ENCODE assay signal across 8 cellular contexts in genomic region chr20:13009682-13010406, GRCh38. TPM values are rescaled to one million over a fixed set of nuclear protein-coding genes. Genes with fewer than 3 reads are reported as not detected.
DNase-seq lines count a peak whose midpoint lies in the region; ATAC-seq and TF ChIP-seq lines count a peak whose summit lies in the region.

No MANE protein-coding gene starts in this region.

- ATAC-seq in GM21367 (IDR thresholded peaks at IDR 0.05; ENCODE audit: unreplicated experiment) (peak; percentile 95), HG03565 (IDR thresholded peaks at IDR 0.05; ENCODE audit: unreplicated experiment) (peak; percentile 98), foreskin keratinocyte (peak; percentile 80)

- peak overlapping the region; percentile 75 for H3K27ac ChIP-seq in VCaP
- no peak overlapping the region for H3K27ac ChIP-seq in foreskin keratinocyte
- H3K27ac ChIP-seq in parathyroid adenoma, result peak overlapping the region; percentile 76

- DNase-seq in EH (ENCODE audit: low read depth), result peak; percentile 67
- DNase-seq in foreskin keratinocyte, result peak; percentile 56 to 81
- DNase-seq in NCI-H526 treated with DMSO at 0.1 percent for 48 hours (lab: John Stamatoyannopoulos, UW), result no peak
- no peak for DNase-seq in NCI-H128 (lab: John Stamatoyannopoulos, UW; ENCODE audit: unreplicated experiment)

- H3K27me3 ChIP-seq in foreskin keratinocyte, result no peaks in the 10 kb centered on the region
- no peaks in the 10 kb centered on the region for H3K27me3 ChIP-seq in parathyroid adenoma (ENCODE audit: control insufficient read depth, insufficient read depth, low read length)

- peak overlapping the region; percentile 64 for H3K4me2 ChIP-seq in parathyroid adenoma (ENCODE audit: low read length)

- no peaks in the 10 kb centered on the region for H3K9me3 ChIP-seq in parathyroid adenoma (ENCODE audit: control insufficient read depth, low read length)

- no peaks in the 10 kb centered on the region for H3K36me3 ChIP-seq in parathyroid adenoma (ENCODE audit: control insufficient read depth, insufficient read depth, low read length)

- peak overlapping the region; percentile 50 for H3K4me3 ChIP-seq in parathyroid adenoma (ENCODE audit: low read depth, low read length)

- no peaks in the 10 kb centered on the region for H3K79me2 ChIP-seq in parathyroid adenoma

- peaks cover 15% of the 10 kb centered on the region for H3K4me1 ChIP-seq in foreskin keratinocyte
- H3K4me1 ChIP-seq in parathyroid adenoma, result peaks cover 10% of the 10 kb centered on the region

- no peak overlapping the region for H3K9ac ChIP-seq in parathyroid adenoma

- TF ChIP-seq CTCF in VCaP (conservative IDR thresholded peaks at IDR 0.05) (no peak), foreskin keratinocyte (conservative IDR thresholded peaks at IDR 0.05) (no peak), parathyroid adenoma (IDR thresholded peaks at IDR 0.05) (no peak)

- H2AFZ ChIP-seq in parathyroid adenoma, result peak overlapping the region; percentile 72

RNA-seq across cellular contexts. Expression of gene SPTLC3, which starts 1.1 kb away (rescaled TPM):
- total RNA-seq in foreskin keratinocyte, result 7.8 TPM in 2 replicates
- polyA plus RNA-seq in foreskin keratinocyte, result 1.7 and 1.9 TPM in 2 replicates

Comparison
In these comparisons a context has a peak if more than half of its experiments do, and no peak if none do; other contexts are left out.
1. DNase-seq: peak in EH (single experiment) and foreskin keratinocyte (2 of 2); none in NCI-H526 treated with DMSO at 0.1 percent for 48 hours (single experiment) and NCI-H128 (single experiment).
2. Peak in every context shown above with its lines, with median percentiles within 50 percentile points of each other: ATAC-seq.